Comparison of ENCODE assay signal across 2 cellular contexts in the genomic region with DNA sequence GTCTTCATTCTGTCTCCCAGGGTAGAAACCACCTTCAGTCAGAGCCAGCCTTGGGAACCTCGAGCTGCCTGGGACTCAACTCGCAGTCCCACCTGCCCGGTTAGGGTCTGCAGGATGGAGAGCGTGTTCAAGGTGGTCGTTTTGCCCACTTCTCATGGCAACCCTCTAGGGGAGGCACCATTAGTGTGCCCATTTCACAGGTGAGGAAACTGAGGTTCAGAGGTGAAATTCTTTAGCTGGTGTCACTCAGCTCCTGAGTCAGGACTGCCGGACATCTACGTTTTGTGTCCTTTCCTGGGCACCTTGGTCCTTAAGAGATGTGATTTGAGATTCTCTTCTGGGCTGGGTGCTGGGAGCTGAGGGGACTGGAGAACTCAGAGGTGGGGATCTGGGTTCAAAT.
A peak's percentile ranks its signal among the peaks of the same experiment; 100 is the strongest.
TF ChIP-seq lines count a peak whose summit lies in the region.

No MANE protein-coding gene starts in this region.

TF ChIP-seq in HepG2, 621 proteins besides CTCF, POLR2A, EP300 and RAD21:
- TF ChIP-seq ZNF629 (CRISPR knock-in tag; conservative IDR thresholded peaks at IDR 0.05) = peak; percentile 85
- TF ChIP-seq, protein P1, sequence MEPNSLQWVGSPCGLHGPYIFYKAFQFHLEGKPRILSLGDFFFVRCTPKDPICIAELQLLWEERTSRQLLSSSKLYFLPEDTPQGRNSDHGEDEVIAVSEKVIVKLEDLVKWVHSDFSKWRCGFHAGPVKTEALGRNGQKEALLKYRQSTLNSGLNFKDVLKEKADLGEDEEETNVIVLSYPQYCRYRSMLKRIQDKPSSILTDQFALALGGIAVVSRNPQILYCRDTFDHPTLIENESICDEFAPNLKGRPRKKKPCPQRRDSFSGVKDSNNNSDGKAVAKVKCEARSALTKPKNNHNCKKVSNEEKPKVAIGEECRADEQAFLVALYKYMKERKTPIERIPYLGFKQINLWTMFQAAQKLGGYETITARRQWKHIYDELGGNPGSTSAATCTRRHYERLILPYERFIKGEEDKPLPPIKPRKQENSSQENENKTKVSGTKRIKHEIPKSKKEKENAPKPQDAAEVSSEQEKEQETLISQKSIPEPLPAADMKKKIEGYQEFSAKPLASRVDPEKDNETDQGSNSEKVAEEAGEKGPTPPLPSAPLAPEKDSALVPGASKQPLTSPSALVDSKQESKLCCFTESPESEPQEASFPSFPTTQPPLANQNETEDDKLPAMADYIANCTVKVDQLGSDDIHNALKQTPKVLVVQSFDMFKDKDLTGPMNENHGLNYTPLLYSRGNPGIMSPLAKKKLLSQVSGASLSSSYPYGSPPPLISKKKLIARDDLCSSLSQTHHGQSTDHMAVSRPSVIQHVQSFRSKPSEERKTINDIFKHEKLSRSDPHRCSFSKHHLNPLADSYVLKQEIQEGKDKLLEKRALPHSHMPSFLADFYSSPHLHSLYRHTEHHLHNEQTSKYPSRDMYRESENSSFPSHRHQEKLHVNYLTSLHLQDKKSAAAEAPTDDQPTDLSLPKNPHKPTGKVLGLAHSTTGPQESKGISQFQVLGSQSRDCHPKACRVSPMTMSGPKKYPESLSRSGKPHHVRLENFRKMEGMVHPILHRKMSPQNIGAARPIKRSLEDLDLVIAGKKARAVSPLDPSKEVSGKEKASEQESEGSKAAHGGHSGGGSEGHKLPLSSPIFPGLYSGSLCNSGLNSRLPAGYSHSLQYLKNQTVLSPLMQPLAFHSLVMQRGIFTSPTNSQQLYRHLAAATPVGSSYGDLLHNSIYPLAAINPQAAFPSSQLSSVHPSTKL (CRISPR knock-in tag; IDR thresholded peaks at IDR 0.05) = no peak

TF ChIP-seq in H1, 55 proteins besides CTCF, POLR2A, EP300 and RAD21:
- TF ChIP-seq GTF2F1 (IDR thresholded peaks at IDR 0.05; ENCODE audit: borderline replicate concordance, low read depth, low read length) (no peak), KDM1A (IDR thresholded peaks at IDR 0.05; ENCODE audit: borderline replicate concordance, low read length) (0 out of 2 replicates have a peak, but pooled peaks have one; percentile 37), CREB1 (IDR thresholded peaks at IDR 0.05) (no peak), TAF7 (optimal IDR thresholded peaks at IDR 0.05; ENCODE audit: borderline replicate concordance, low read depth, low read length) (no peak), SIRT6 (IDR thresholded peaks at IDR 0.05; ENCODE audit: low read length) (no peak)
- TF ChIP-seq, protein P2, sequence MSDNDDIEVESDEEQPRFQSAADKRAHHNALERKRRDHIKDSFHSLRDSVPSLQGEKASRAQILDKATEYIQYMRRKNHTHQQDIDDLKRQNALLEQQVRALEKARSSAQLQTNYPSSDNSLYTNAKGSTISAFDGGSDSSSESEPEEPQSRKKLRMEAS (IDR thresholded peaks at IDR 0.05) = no peak
- TF ChIP-seq, protein P3, sequence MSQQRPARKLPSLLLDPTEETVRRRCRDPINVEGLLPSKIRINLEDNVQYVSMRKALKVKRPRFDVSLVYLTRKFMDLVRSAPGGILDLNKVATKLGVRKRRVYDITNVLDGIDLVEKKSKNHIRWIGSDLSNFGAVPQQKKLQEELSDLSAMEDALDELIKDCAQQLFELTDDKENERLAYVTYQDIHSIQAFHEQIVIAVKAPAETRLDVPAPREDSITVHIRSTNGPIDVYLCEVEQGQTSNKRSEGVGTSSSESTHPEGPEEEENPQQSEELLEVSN (IDR thresholded peaks at IDR 0.05) = no peak
TF ChIP-seq in H1: peak in this region for 1.
